In the genomic region with DNA sequence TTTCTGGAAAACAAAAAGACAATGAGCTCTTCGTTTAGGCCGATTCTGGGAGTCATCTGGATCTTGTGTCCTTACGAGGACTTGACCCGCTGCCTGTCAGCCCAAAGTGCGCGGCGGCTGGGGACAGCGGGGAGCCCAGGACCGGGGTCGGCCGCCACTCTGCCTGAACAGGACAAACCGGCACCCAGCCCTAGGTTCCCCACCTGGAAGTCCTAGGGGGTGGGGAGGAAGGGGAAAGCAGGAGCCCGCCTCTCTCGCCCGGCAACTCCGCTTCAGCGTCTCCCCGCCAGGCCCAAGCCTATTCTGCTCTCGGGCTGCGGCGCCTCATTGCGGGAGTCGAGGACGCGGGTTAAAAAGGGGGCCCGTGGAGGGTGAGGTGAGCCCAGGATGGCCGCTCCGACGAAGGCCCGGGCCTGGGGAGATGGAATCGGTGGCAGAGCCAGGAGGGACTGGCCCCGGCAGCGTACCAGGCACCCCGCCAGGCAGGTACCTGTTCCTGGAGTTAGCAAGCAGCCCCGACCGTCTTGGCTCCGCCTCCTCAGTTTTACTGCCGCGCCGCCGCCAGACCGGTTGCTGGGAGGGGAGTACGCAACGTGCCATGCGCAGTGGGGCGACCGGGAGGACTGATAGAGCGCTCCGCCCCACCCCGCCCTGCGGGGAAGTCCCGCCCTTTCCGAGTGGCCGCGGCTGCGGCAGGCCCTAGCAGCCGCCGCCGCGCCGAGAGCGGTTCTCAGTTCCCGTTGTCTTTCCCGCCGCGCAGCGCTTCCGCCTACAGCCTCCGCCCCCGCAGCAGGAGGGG, we compare ENCODE assay signal across 8 cellular contexts. TPM values are rescaled to one million over a fixed set of nuclear protein-coding genes. Genes with fewer than 3 reads are reported as not detected.
DNase-seq lines count a peak whose midpoint lies in the region; ATAC-seq, FAIRE-seq and TF ChIP-seq lines count a peak whose summit lies in the region.

A gene with protein sequence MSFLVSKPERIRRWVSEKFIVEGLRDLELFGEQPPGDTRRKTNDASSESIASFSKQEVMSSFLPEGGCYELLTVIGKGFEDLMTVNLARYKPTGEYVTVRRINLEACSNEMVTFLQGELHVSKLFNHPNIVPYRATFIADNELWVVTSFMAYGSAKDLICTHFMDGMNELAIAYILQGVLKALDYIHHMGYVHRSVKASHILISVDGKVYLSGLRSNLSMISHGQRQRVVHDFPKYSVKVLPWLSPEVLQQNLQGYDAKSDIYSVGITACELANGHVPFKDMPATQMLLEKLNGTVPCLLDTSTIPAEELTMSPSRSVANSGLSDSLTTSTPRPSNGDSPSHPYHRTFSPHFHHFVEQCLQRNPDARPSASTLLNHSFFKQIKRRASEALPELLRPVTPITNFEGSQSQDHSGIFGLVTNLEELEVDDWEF (minus strand): TSS at position 549 of the 799 bp plus-strand sequence. CDS start 13,430 bp downstream, outside the sequence.

- no peaks in the 10 kb centered on the region for H3K9me3 Mint-ChIP-seq in T-helper 1 cell treated with Interleukin-12 subunit alpha and Interleukin-12 subunit beta and Interleukin-4 antibody, amounts not matched to agents 30 μg/mL and 1 μg/mL, for 36 hours

- H3K36me3 ChIP-seq in psoas muscle (ENCODE audit: insufficient read depth in 1 of 2, low read depth in 1 of 2), result peaks cover 0 to 26% of the 10 kb centered on the region in 2 donors

- FAIRE-seq in urothelium cell line (lab: Jason Lieb, UNC), result peak; percentile 90

- no peaks in the 10 kb centered on the region for H3K27me3 Mint-ChIP-seq in T-helper 1 cell treated with Interleukin-12 subunit alpha and Interleukin-12 subunit beta and Interleukin-4 antibody, amounts not matched to agents 30 μg/mL and 1 μg/mL, for 36 hours (ENCODE audit: low read depth)

- 0 to 1% (median 0%) methylated on average over 64 to 70 of the region's 70 CpGs for whole genome bisulfite sequencing in psoas muscle, 3 donors

- H3K4me3 Mint-ChIP-seq in T-helper 1 cell treated with Interleukin-12 subunit alpha and Interleukin-12 subunit beta and Interleukin-4 antibody, amounts not matched to agents 30 μg/mL and 1 μg/mL, for 36 hours, result peak within 1 kb of the TSS; percentile 99

- no peaks in the 10 kb centered on the region for H3K9me3 ChIP-seq in psoas muscle

- no peaks in the 10 kb centered on the region for H3K27me3 ChIP-seq in psoas muscle (ENCODE audit: insufficient read depth in 3 of 3, low read length in 2 of 3)

- DNase-seq in GM13977 (ENCODE audit: low spot score) (peak; percentile 96), NCI-H1694 (lab: John Stamatoyannopoulos, UW) (peak; percentile 95), amygdala (lab: John Stamatoyannopoulos, UW) (peak; percentile 47 to 98 (median 94)), left ventricle myocardium superior (peak; percentile 99), psoas muscle (peak; percentile 99), urothelium cell line (ENCODE audit: low spot score) (peak; percentile 100)

- peak within 1 kb of the TSS; percentile 99 for H3K4me3 ChIP-seq in psoas muscle

- H3K4me1 Mint-ChIP-seq in T-helper 1 cell treated with Interleukin-12 subunit alpha and Interleukin-12 subunit beta and Interleukin-4 antibody, amounts not matched to agents 30 μg/mL and 1 μg/mL, for 36 hours (ENCODE audit: low read depth), result peaks cover 24% of the 10 kb centered on the region

- intact Hi-C loops in left ventricle myocardium superior (cut with micrococcal nuclease) (no loop called here), psoas muscle (cut with DNase I) (loop anchor here in 1 of 2 donors (5.0 kb wide), 1 partner anchor 119 kb away; a partner anchor contains a TSS)

- H3K27ac ChIP-seq in psoas muscle, result peak within 1 kb of the TSS; percentile 88

- peaks cover 17% of the 10 kb centered on the region for H3K36me3 Mint-ChIP-seq in T-helper 1 cell treated with Interleukin-12 subunit alpha and Interleukin-12 subunit beta and Interleukin-4 antibody, amounts not matched to agents 30 μg/mL and 1 μg/mL, for 36 hours (ENCODE audit: low read depth)

- in situ Hi-C loops in GM13977 (cut with MboI; ENCODE audit: low pct_unique_long_range_greater_than_20kb, low sequenced_read_pairs, unreplicated experiment), result no loop called here

- ATAC-seq in HG02884 (IDR thresholded peaks at IDR 0.05; ENCODE audit: unreplicated experiment), result peak; percentile 84
- peak; percentile 100 for ATAC-seq in left ventricle myocardium superior
- ATAC-seq in psoas muscle, result peak; percentile 97 to 98 (median 98)

- peaks cover 7% of the 10 kb centered on the region for H3K4me1 ChIP-seq in psoas muscle

- TF ChIP-seq CTCF in GM13977 (IDR thresholded peaks at IDR 0.05; ENCODE audit: extremely low read depth, insufficient read depth, missing control alignments) (no peak), psoas muscle (IDR thresholded peaks at IDR 0.05) (no peak)

- peak within 1 kb of the TSS; percentile 93 for H3K27ac Mint-ChIP-seq in T-helper 1 cell treated with Interleukin-12 subunit alpha and Interleukin-12 subunit beta and Interleukin-4 antibody, amounts not matched to agents 30 μg/mL and 1 μg/mL, for 36 hours

RNA-seq across cellular contexts. Expression of the gene that starts here (rescaled TPM):
- total RNA-seq in left ventricle myocardium superior, result 16.0 TPM
- total RNA-seq in psoas muscle, result 10 to 100 TPM in 1 of 4 donors, 1 to 10 TPM in 3; 6.7 to 14.9 (median 8.3) TPM
- polyA plus RNA-seq in psoas muscle, result 10 to 100 TPM in 2 of 3 donors, 1 to 10 TPM in 1; 8.8 to 14.6 (median 12.5) TPM

Comparison
In these comparisons a context has a peak if more than half of its experiments do, and no peak if none do; other contexts are left out.
1. Peak in every context shown above with its lines: DNase-seq, ATAC-seq, H3K4me3 ChIP-seq and H3K27ac ChIP-seq.